ENCODE assay signal across 1 cellular context in the genomic region with DNA sequence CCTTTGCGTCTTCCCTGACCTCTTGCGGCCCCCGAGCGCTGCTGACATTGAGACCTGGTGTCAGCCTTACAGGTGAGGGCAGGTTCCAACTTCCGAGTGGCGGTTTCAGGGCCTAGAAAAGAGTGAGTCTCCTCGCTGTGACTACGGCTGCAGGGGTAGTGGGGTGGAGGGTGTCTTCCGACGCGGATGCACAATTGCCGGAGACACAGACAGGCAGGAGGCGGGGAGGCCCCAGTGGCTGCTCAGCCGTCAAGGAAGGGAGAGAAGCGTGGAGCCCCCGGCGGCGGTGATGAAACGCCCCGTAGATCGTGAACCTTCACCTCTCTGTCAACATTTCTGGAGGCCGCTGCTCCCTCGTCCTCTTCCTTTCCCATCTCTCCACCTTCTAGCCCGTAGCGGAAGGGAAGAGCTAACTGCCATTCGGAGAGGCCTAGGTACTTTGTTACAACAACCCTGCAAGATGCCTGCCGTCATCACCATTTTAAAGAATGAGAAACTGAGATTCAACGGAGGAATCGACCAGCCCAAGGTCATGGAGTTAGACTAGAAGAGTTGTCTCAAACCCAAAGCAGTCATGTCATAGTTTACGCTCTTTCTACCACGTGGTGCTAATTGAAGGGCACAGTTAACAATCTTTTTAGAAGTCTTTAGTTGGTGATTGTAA.
TF ChIP-seq lines count a peak whose summit lies in the region.

No MANE protein-coding gene starts in this region.

TF ChIP-seq in HepG2, 621 proteins besides CTCF, POLR2A, EP300 and RAD21 (continued from another document and continues in another):
- TF ChIP-seq, protein P1, sequence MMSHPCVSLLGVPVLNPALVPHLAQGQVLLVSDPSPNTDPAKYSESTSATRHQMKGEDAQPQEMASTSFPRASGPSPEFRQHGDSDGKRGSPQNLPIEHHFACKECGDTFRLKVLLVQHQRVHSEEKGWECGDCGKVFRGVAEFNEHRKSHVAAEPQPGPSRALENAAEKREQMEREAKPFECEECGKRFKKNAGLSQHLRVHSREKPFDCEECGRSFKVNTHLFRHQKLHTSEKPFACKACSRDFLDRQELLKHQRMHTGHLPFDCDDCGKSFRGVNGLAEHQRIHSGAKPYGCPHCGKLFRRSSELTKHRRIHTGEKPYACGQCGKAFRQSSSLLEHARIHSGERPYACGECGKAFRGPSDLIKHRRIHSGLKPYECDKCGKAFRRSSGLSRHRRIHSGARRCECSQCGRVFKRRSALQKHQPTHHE (CRISPR knock-in tag; IDR thresholded peaks at IDR 0.05; ENCODE audit: borderline replicate concordance), result 0 out of 2 replicates have a peak, but pooled peaks have one; percentile 83
- TF ChIP-seq ZNF205 (CRISPR knock-in tag; IDR thresholded peaks at IDR 0.05) (no peak), HOXA3 (CRISPR knock-in tag; IDR thresholded peaks at IDR 0.05) (peak; percentile 57; the same call in 1 of the 2 replicates), THYN1 (CRISPR knock-in tag; IDR thresholded peaks at IDR 0.05; ENCODE audit: borderline replicate concordance, low read depth) (0 out of 2 replicates have a peak, but pooled peaks have one; percentile 85), MAFG (CRISPR knock-in tag; IDR thresholded peaks at IDR 0.05) (no peak), ZNF704 (CRISPR knock-in tag; IDR thresholded peaks at IDR 0.05; ENCODE audit: borderline replicate concordance) (no peak; the same call in 1 of the 2 replicates), DBP (CRISPR knock-in tag; IDR thresholded peaks at IDR 0.05; ENCODE audit: not compliant biosample characterization) (no peak), PLRG1 (conservative IDR thresholded peaks at IDR 0.05) (no peak), ZNF777 (CRISPR knock-in tag; IDR thresholded peaks at IDR 0.05) (peak; percentile 80), ZNF713 (CRISPR knock-in tag; IDR thresholded peaks at IDR 0.05) (no peak), ZNF34 (CRISPR knock-in tag; IDR thresholded peaks at IDR 0.05; ENCODE audit: borderline replicate concordance) (0 out of 2 replicates have a peak, but pooled peaks have one; percentile 31), GATAD2A (CRISPR knock-in tag; IDR thresholded peaks at IDR 0.05) (peak; percentile 62), KDM5A (IDR thresholded peaks at IDR 0.05; ENCODE audit: borderline replicate concordance, low read length) (peak; percentile 83), ZNF770 (CRISPR knock-in tag; IDR thresholded peaks at IDR 0.05) (peak; percentile 30; the same call in 1 of the 2 replicates), ELF4 (CRISPR knock-in tag; IDR thresholded peaks at IDR 0.05; ENCODE audit: borderline replicate concordance) (0 out of 2 replicates have a peak, but pooled peaks have one; percentile 85), XBP1 (CRISPR knock-in tag; IDR thresholded peaks at IDR 0.05) (no peak), GABPA (IDR thresholded peaks at IDR 0.05; ENCODE audit: low read depth, low read length) (no peak), GABPA (CRISPR knock-in tag; IDR thresholded peaks at IDR 0.05; ENCODE audit: low read depth) (peak; percentile 65), RCOR2 (CRISPR knock-in tag; IDR thresholded peaks at IDR 0.05) (no peak), GFI1 (CRISPR knock-in tag; IDR thresholded peaks at IDR 0.05; ENCODE audit: borderline replicate concordance) (peak; percentile 80), SCMH1 (CRISPR knock-in tag; IDR thresholded peaks at IDR 0.05; ENCODE audit: borderline replicate concordance) (no peak), ERF (CRISPR knock-in tag; IDR thresholded peaks at IDR 0.05) (peak; percentile 41; the same call in 1 of the 2 replicates), ZNF580 (CRISPR knock-in tag; IDR thresholded peaks at IDR 0.05; ENCODE audit: borderline replicate concordance, low read depth) (peak; percentile 95), EED (CRISPR knock-in tag; IDR thresholded peaks at IDR 0.05) (peak; percentile 73; the same call in 1 of the 2 replicates), KLF16 (CRISPR knock-in tag; IDR thresholded peaks at IDR 0.05) (0 out of 4 replicates have a peak, but pooled peaks of 1 of the 2 experiments have one; percentile 49), TMF1 (CRISPR knock-in tag; IDR thresholded peaks at IDR 0.05; ENCODE audit: low read depth) (peak; percentile 79; the same call in 1 of the 2 replicates), STAG1 (CRISPR knock-in tag; IDR thresholded peaks at IDR 0.05) (no peak), GZF1 (CRISPR knock-in tag; IDR thresholded peaks at IDR 0.05) (0 out of 2 replicates have a peak, but pooled peaks have one; percentile 11), ZBTB46 (CRISPR knock-in tag; IDR thresholded peaks at IDR 0.05; ENCODE audit: borderline replicate concordance) (peak; percentile 90; the same call in 1 of the 2 replicates), HNF4A (CRISPR knock-in tag; IDR thresholded peaks at IDR 0.05) (peak; percentile 78), BATF2 (CRISPR knock-in tag; IDR thresholded peaks at IDR 0.05) (no peak), ZNF333 (CRISPR knock-in tag; IDR thresholded peaks at IDR 0.05; ENCODE audit: borderline replicate concordance) (0 out of 2 replicates have a peak, but pooled peaks have one; percentile 50), FOSL2 (CRISPR knock-in tag; IDR thresholded peaks at IDR 0.05) (no peak; the same call in 1 of the 2 replicates), ZNF350 (CRISPR knock-in tag; IDR thresholded peaks at IDR 0.05; ENCODE audit: borderline replicate concordance, low read depth) (peak; percentile 79; the same call in 1 of the 2 replicates), ZNF451 (CRISPR knock-in tag; IDR thresholded peaks at IDR 0.05) (no peak), HMGXB4 (CRISPR knock-in tag; IDR thresholded peaks at IDR 0.05; ENCODE audit: borderline replicate concordance in 1 of 2, low read depth in 1 of 2) (peak; percentile 20 to 92; a peak in 2 of 4 replicates), POGZ (CRISPR knock-in tag; IDR thresholded peaks at IDR 0.05) (peak; percentile 47; the same call in 1 of the 2 replicates), AHR (CRISPR knock-in tag; IDR thresholded peaks at IDR 0.05) (peak; percentile 24; the same call in 1 of the 2 replicates), ZNF577 (CRISPR knock-in tag; IDR thresholded peaks at IDR 0.05; ENCODE audit: borderline replicate concordance, low read depth) (no peak), KMT2B (CRISPR knock-in tag; IDR thresholded peaks at IDR 0.05) (no peak), HBP1 (CRISPR knock-in tag; IDR thresholded peaks at IDR 0.05; ENCODE audit: low read depth) (peak; percentile 89; the same call in 1 of the 2 replicates), SIX4 (CRISPR knock-in tag; IDR thresholded peaks at IDR 0.05) (peak; percentile 54; the same call in 1 of the 2 replicates)
- TF ChIP-seq, protein P2, sequence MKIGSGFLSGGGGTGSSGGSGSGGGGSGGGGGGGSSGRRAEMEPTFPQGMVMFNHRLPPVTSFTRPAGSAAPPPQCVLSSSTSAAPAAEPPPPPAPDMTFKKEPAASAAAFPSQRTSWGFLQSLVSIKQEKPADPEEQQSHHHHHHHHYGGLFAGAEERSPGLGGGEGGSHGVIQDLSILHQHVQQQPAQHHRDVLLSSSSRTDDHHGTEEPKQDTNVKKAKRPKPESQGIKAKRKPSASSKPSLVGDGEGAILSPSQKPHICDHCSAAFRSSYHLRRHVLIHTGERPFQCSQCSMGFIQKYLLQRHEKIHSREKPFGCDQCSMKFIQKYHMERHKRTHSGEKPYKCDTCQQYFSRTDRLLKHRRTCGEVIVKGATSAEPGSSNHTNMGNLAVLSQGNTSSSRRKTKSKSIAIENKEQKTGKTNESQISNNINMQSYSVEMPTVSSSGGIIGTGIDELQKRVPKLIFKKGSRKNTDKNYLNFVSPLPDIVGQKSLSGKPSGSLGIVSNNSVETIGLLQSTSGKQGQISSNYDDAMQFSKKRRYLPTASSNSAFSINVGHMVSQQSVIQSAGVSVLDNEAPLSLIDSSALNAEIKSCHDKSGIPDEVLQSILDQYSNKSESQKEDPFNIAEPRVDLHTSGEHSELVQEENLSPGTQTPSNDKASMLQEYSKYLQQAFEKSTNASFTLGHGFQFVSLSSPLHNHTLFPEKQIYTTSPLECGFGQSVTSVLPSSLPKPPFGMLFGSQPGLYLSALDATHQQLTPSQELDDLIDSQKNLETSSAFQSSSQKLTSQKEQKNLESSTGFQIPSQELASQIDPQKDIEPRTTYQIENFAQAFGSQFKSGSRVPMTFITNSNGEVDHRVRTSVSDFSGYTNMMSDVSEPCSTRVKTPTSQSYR (CRISPR knock-in tag; IDR thresholded peaks at IDR 0.05; ENCODE audit: borderline replicate concordance), result no peak
- TF ChIP-seq, protein P3, sequence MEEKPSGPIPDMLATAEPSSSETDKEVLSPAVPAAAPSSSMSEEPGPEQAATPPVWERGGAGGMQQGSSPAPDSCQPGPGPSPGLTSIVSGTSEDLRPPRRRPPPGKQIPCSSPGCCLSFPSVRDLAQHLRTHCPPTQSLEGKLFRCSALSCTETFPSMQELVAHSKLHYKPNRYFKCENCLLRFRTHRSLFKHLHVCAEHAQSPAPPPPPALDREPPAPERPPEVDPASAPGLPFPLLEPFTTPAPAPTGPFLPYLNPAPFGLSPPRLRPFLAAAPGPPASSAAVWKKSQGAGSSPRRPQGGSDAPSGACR (CRISPR knock-in tag; IDR thresholded peaks at IDR 0.05), result 0 out of 2 replicates have a peak, but pooled peaks have one; percentile 57
